ENCODE assay signal across 2 cellular contexts in the genomic region with DNA sequence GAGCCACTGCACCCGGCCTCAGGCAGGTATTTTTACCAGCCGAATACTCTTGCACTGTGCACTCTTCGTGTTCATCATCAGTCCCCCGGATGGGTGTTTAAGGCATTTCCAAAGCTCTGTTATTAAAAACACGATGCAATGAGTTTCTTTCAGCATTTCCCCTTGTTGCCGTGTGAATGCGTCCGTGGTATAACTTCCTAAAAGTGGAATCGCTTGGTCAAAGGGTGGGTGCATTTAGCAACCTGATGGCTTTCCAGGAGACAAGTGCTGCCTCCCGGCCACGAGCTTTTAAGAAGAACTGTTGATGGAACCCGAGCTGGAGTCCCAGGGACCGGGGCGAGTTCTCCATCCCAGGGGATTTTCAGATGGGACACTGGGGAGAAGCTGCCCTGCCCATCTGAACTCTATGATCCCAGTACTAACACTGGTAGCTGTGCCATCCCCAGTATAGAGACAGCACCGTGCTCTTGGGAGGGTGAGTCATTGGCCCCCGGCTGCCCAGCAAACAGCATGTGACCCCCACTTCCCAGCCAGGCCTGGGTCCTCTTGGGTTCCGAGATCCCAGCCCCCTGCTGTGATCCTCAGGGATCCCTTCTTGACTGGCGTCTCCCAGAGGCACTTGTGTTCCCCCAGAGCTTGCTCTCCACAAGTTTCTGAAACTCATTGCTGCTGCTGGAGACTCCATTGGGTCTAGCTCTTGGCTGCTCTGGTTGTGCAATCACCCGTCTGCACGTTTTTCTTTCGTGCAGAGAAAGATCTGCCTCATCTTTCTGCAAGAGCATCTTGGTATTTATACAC.
TF ChIP-seq lines count a peak whose summit lies in the region.

No MANE protein-coding gene starts in this region.

TF ChIP-seq in IMR-90, 13 proteins besides CTCF, POLR2A, EP300 and RAD21 (continued from another document):
- TF ChIP-seq, protein P1, sequence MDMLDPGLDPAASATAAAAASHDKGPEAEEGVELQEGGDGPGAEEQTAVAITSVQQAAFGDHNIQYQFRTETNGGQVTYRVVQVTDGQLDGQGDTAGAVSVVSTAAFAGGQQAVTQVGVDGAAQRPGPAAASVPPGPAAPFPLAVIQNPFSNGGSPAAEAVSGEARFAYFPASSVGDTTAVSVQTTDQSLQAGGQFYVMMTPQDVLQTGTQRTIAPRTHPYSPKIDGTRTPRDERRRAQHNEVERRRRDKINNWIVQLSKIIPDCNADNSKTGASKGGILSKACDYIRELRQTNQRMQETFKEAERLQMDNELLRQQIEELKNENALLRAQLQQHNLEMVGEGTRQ (IDR thresholded peaks at IDR 0.05; ENCODE audit: low read depth, low read length): peak; percentile 15; the same call in 1 of the 2 replicates
- TF ChIP-seq MAZ (IDR thresholded peaks at IDR 0.05; ENCODE audit: borderline replicate concordance, low read depth, low read length) (no peak), CEBPB (IDR thresholded peaks at IDR 0.05; ENCODE audit: low read depth, low read length) (peak; percentile 89), MAFK (IDR thresholded peaks at IDR 0.05; ENCODE audit: low read depth, low read length) (no peak), FOS (IDR thresholded peaks at IDR 0.05; ENCODE audit: low read depth, low read length) (no peak)
- TF ChIP-seq, protein P2, sequence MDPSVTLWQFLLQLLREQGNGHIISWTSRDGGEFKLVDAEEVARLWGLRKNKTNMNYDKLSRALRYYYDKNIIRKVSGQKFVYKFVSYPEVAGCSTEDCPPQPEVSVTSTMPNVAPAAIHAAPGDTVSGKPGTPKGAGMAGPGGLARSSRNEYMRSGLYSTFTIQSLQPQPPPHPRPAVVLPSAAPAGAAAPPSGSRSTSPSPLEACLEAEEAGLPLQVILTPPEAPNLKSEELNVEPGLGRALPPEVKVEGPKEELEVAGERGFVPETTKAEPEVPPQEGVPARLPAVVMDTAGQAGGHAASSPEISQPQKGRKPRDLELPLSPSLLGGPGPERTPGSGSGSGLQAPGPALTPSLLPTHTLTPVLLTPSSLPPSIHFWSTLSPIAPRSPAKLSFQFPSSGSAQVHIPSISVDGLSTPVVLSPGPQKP (IDR thresholded peaks at IDR 0.05; ENCODE audit: borderline replicate concordance, low read depth, low read length): no peak

TF ChIP-seq in liver, 16 proteins besides CTCF, POLR2A, EP300 and RAD21:
- TF ChIP-seq, protein P3, sequence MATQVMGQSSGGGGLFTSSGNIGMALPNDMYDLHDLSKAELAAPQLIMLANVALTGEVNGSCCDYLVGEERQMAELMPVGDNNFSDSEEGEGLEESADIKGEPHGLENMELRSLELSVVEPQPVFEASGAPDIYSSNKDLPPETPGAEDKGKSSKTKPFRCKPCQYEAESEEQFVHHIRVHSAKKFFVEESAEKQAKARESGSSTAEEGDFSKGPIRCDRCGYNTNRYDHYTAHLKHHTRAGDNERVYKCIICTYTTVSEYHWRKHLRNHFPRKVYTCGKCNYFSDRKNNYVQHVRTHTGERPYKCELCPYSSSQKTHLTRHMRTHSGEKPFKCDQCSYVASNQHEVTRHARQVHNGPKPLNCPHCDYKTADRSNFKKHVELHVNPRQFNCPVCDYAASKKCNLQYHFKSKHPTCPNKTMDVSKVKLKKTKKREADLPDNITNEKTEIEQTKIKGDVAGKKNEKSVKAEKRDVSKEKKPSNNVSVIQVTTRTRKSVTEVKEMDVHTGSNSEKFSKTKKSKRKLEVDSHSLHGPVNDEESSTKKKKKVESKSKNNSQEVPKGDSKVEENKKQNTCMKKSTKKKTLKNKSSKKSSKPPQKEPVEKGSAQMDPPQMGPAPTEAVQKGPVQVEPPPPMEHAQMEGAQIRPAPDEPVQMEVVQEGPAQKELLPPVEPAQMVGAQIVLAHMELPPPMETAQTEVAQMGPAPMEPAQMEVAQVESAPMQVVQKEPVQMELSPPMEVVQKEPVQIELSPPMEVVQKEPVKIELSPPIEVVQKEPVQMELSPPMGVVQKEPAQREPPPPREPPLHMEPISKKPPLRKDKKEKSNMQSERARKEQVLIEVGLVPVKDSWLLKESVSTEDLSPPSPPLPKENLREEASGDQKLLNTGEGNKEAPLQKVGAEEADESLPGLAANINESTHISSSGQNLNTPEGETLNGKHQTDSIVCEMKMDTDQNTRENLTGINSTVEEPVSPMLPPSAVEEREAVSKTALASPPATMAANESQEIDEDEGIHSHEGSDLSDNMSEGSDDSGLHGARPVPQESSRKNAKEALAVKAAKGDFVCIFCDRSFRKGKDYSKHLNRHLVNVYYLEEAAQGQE (IDR thresholded peaks at IDR 0.05): peak; percentile 32
- no peak for TF ChIP-seq HNF4G (IDR thresholded peaks at IDR 0.05)
TF ChIP-seq in liver: peak in this region for 1.
